ENCODE assay signal across 8 cellular contexts in the genomic region with DNA sequence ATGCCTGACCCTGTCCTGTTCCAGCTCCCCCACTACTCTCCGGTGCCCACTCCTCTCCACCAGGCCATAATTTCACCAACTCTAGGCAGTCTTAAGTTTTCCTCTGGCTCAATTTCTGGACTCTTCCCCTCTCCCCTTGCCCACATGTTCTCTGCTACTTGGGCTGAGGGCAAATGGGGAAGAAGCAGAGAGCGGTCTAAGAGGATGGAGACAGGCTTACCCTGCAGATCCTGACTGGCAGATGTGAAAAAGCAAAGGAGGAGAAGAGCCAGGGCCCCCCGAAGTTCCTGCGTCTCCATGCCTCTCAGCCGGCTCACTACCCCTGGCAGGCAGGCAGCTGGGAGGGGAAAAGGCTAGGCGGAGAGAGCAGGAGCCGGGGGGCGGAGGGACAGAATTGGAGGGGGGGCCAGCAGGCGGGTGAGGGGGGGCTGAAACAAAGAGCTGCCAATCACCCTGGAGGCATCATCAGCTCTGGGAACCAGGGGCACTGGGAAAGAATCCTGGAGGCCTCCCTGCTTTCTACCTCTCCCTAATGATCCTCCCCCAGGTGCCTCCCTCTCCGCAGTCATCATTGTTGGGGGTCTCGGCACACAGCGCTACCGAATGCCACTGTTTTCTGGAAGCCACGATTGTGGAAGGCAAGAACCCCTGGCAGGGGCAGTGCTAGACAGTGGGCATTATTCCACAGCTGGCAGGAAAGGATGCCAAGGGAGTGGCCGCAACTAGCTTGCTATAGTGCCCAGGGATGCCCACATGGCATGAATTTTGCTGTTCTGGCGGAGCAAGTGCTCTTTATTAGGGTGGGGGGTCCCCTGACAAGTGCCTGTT. TPM values are rescaled to one million over a fixed set of nuclear protein-coding genes. Genes with fewer than 3 reads are reported as not detected.
DNase-seq lines count a peak whose midpoint lies in the region; ATAC-seq and TF ChIP-seq lines count a peak whose summit lies in the region.

Gene THBS3 (minus strand): TSS at position 320 of the 828 bp plus-strand sequence. CDS start 21 bp downstream, at position 299.

- H3K4me1 Mint-ChIP-seq in CD4-positive, CD25-positive, alpha-beta regulatory T cell, result peaks cover 5 to 27% (median 21%) of the 10 kb centered on the region in 4 donors
- H3K4me1 Mint-ChIP-seq in natural killer cell treated with Interleukin-12 subunit alpha and Interleukin-12 subunit beta and Interleukin-15 and Interleukin-18, amount 100 ng/mL, for 72 hours (ENCODE audit: low read depth in 2 of 2), result peaks cover 23 to 27% of the 10 kb centered on the region in 2 donors

- H3K27ac ChIP-seq in CD4-positive, CD25-positive, alpha-beta regulatory T cell (ENCODE audit: insufficient read depth, low read length, poor library complexity, severe bottlenecking), result peak within 1 kb of the TSS; percentile 99
- peak within 1 kb of the TSS; percentile 87 for H3K27ac ChIP-seq in VCaP

- H3K36me3 ChIP-seq in CD4-positive, CD25-positive, alpha-beta regulatory T cell (ENCODE audit: control insufficient read depth, insufficient read depth, low read length), result peaks cover 4% of the 10 kb centered on the region

- H3K27me3 ChIP-seq in CD4-positive, CD25-positive, alpha-beta regulatory T cell (ENCODE audit: control insufficient read depth, insufficient read depth, low read length), result no peaks in the 10 kb centered on the region

- no peak for TF ChIP-seq CTCF in VCaP (conservative IDR thresholded peaks at IDR 0.05)
- TF ChIP-seq CTCF in fibroblast of the aortic adventitia (IDR thresholded peaks at IDR 0.05; ENCODE audit: insufficient read depth, low read length), result no peak

- no peaks in the 10 kb centered on the region for H3K27me3 Mint-ChIP-seq in CD4-positive, CD25-positive, alpha-beta regulatory T cell
- H3K27me3 Mint-ChIP-seq in natural killer cell treated with Interleukin-12 subunit alpha and Interleukin-12 subunit beta and Interleukin-15 and Interleukin-18, amount 100 ng/mL, for 72 hours, result no peaks in the 10 kb centered on the region

- peaks cover 5% of the 10 kb centered on the region for H3K36me3 Mint-ChIP-seq in CD4-positive, CD25-positive, alpha-beta regulatory T cell
- H3K36me3 Mint-ChIP-seq in natural killer cell treated with Interleukin-12 subunit alpha and Interleukin-12 subunit beta and Interleukin-15 and Interleukin-18, amount 100 ng/mL, for 72 hours, result no peaks in the 10 kb centered on the region

- peaks cover 27% of the 10 kb centered on the region for H3K4me1 ChIP-seq in CD4-positive, CD25-positive, alpha-beta regulatory T cell (ENCODE audit: control insufficient read depth, insufficient read depth, low read length, poor library complexity, severe bottlenecking)

- H3K9me3 ChIP-seq in CD4-positive, CD25-positive, alpha-beta regulatory T cell (ENCODE audit: control insufficient read depth in 2 of 2, low read length in 2 of 2), result no peaks in the 10 kb centered on the region

- H3K9me3 Mint-ChIP-seq in CD4-positive, CD25-positive, alpha-beta regulatory T cell, result no peaks in the 10 kb centered on the region
- H3K9me3 Mint-ChIP-seq in natural killer cell treated with Interleukin-12 subunit alpha and Interleukin-12 subunit beta and Interleukin-15 and Interleukin-18, amount 100 ng/mL, for 72 hours, result no peaks in the 10 kb centered on the region

- peak within 1 kb of the TSS; percentile 59 for H3K4me3 ChIP-seq in CD4-positive, CD25-positive, alpha-beta regulatory T cell (ENCODE audit: low read depth, low read length)
- peak within 1 kb of the TSS; percentile 97 for H3K4me3 ChIP-seq in Jurkat, Clone E6-1 (ENCODE audit: low read length)
- peak within 1 kb of the TSS; percentile 99 for H3K4me3 ChIP-seq in fibroblast of the aortic adventitia (ENCODE audit: low read depth, low read length)

- no peak for DNase-seq in CD4-positive, CD25-positive, alpha-beta regulatory T cell
- no peak for DNase-seq in Jurkat, Clone E6-1 (ENCODE audit: low read depth, low spot score)
- DNase-seq in fibroblast of the aortic adventitia (ENCODE audit: low read depth), result peak; percentile 48
- no peak for DNase-seq in natural killer cell treated with Interleukin-12 subunit alpha and Interleukin-12 subunit beta and Interleukin-15 and Interleukin-18, amount 100 ng/mL, for 72 hours (ENCODE audit: low spot score)
- DNase-seq in inferior parietal cortex (ENCODE audit: extremely low spot score), result no peak
- no peak for DNase-seq in RPMI8226

- peak within 1 kb of the TSS; percentile 93 to 96 (median 95) for H3K27ac Mint-ChIP-seq in CD4-positive, CD25-positive, alpha-beta regulatory T cell
- H3K27ac Mint-ChIP-seq in natural killer cell treated with Interleukin-12 subunit alpha and Interleukin-12 subunit beta and Interleukin-15 and Interleukin-18, amount 100 ng/mL, for 72 hours, result peak within 1 kb of the TSS; percentile 68 to 80

- no peak for ATAC-seq in CD4-positive, CD25-positive, alpha-beta regulatory T cell (ENCODE audit: low read depth in 2 of 2)
- no peak for ATAC-seq in natural killer cell treated with Interleukin-12 subunit alpha and Interleukin-12 subunit beta and Interleukin-15 and Interleukin-18, amount 100 ng/mL, for 72 hours
- no peak for ATAC-seq in GM19463 (IDR thresholded peaks at IDR 0.05; ENCODE audit: unreplicated experiment)

- peak within 1 kb of the TSS; percentile 87 to 95 (median 92) for H3K4me3 Mint-ChIP-seq in CD4-positive, CD25-positive, alpha-beta regulatory T cell
- peak within 1 kb of the TSS; percentile 94 for H3K4me3 Mint-ChIP-seq in natural killer cell treated with Interleukin-12 subunit alpha and Interleukin-12 subunit beta and Interleukin-15 and Interleukin-18, amount 100 ng/mL, for 72 hours

RNA-seq across cellular contexts. Expression of gene THBS3, which starts in this region (rescaled TPM):
- 18.4 TPM for total RNA-seq in CD4-positive, CD25-positive, alpha-beta regulatory T cell
- polyA plus RNA-seq in CD4-positive, CD25-positive, alpha-beta regulatory T cell, result 1 to 10 TPM; 2.7 to 4.1 (median 3.7) TPM
- 13.8 TPM for polyA plus RNA-seq in Jurkat, Clone E6-1 (2012; ENCODE audit: insufficient read depth, insufficient read length)
- total RNA-seq in fibroblast of the aortic adventitia (ENCODE audit: low replicate concordance), result 29.3 and 41.1 TPM in 2 replicates
- 1 to 10 TPM; 4.1 to 9.4 TPM for total RNA-seq in natural killer cell treated with Interleukin-12 subunit alpha and Interleukin-12 subunit beta and Interleukin-15 and Interleukin-18, amount 100 ng/mL, for 72 hours
